19 cellular contexts compared by ENCODE assay signal in genomic region chr4:57220172-57220571, GRCh38.
DNase-seq lines count a peak whose midpoint lies in the region; ATAC-seq and TF ChIP-seq lines count a peak whose summit lies in the region.
"Had no signal": no experiment of that assay in that cellular context is flagged by ENCODE, and none has a peak within 500 bp of the region (broad histone marks: within the 10 kb centered on the region; RNA-seq: fewer than 3 reads in every experiment).

No MANE protein-coding gene starts in this region.

- no peaks in the 10 kb centered on the region for H3K79me2 ChIP-seq in OCI-LY3 (ENCODE audit: low read length)

- peak overlapping the region; percentile 29; the same call in 1 of the 2 replicates for H3K27ac ChIP-seq in OCI-LY3 (ENCODE audit: low read length)
- no peak overlapping the region for H3K27ac ChIP-seq in Peyer's patch
- H3K27ac ChIP-seq: BLaER1 treated with 17β-estradiol and CSF1 and Interleukin-3, amounts not matched to agents 10 nM and 100 nM; GM23248; KMS-11 had no signal

- no peak for TF ChIP-seq POLR2A in Peyer's patch (IDR thresholded peaks at IDR 0.05)

- H3K9me3 ChIP-seq in OCI-LY3 (ENCODE audit: insufficient read depth, low read length) (no peaks in the 10 kb centered on the region), Peyer's patch (no peaks in the 10 kb centered on the region)
- H3K9me3 ChIP-seq: BLaER1 treated with 17β-estradiol and CSF1 and Interleukin-3, amounts not matched to agents 10 nM and 100 nM had no signal

- H2AFZ ChIP-seq in OCI-LY3 (ENCODE audit: low read depth, low read length), result peak overlapping the region; percentile 1; the same call in 1 of the 2 replicates
- H2AFZ ChIP-seq: GM23248 had no signal

- peak; percentile 3 for DNase-seq in GM12864 (ENCODE audit: low read depth)
- no peak for DNase-seq in EL
- DNase-seq in Peyer's patch, result no peak
- no peak for DNase-seq in GM19240 (ENCODE audit: insufficient read length, low spot score)
- no peak for DNase-seq in foreskin melanocyte
- DNase-seq: 8988T, DND-41, GDM1, GM23248, HCEC 1CT, NCI-H1048, NCI-H2081 treated with DMSO at 0.1 percent for 48 hours, NCI-H524, SIG-M5 had no signal

- H3K4me3 ChIP-seq in GM12864 (ENCODE audit: low read depth, low read length), result no peak overlapping the region
- H3K4me3 ChIP-seq in OCI-LY3 (ENCODE audit: low read length), result 0 out of 2 replicates have a peak overlapping the region, but pooled peaks have one; percentile 23
- no peak overlapping the region for H3K4me3 ChIP-seq in Peyer's patch
- H3K4me3 ChIP-seq: BLaER1 treated with 17β-estradiol and CSF1 and Interleukin-3, amounts not matched to agents 10 nM and 100 nM; GM23248 had no signal

- no peaks in the 10 kb centered on the region for H3K36me3 ChIP-seq in OCI-LY3 (replicated peaks; ENCODE audit: low read depth, low read length)
- H3K36me3 ChIP-seq in Peyer's patch, result no peaks in the 10 kb centered on the region
- H3K36me3 ChIP-seq: BLaER1 treated with 17β-estradiol and CSF1 and Interleukin-3, amounts not matched to agents 10 nM and 100 nM had no signal

- TF ChIP-seq CTCF in GM12864 (IDR thresholded peaks at IDR 0.05; ENCODE audit: low read depth, low read length, missing control alignments) (no peak), OCI-LY3 (IDR thresholded peaks at IDR 0.05; ENCODE audit: low read depth, low read length) (no peak), Peyer's patch (IDR thresholded peaks at IDR 0.05) (no peak)

- peaks cover 21% of the 10 kb centered on the region for H3K4me1 ChIP-seq in OCI-LY3 (ENCODE audit: low read length)
- H3K4me1 ChIP-seq in Peyer's patch, result no peaks in the 10 kb centered on the region

- H3K9ac ChIP-seq in OCI-LY3 (ENCODE audit: low read length), result no peak overlapping the region
- H3K9ac ChIP-seq: BLaER1 treated with 17β-estradiol and CSF1 and Interleukin-3, amounts not matched to agents 10 nM and 100 nM; GM23248; KMS-11 had no signal

- H3K4me2 ChIP-seq in OCI-LY3 (ENCODE audit: low read length), result peak overlapping the region; percentile 38
- H3K4me2 ChIP-seq: KMS-11 had no signal

- no peaks in the 10 kb centered on the region for H3K27me3 ChIP-seq in OCI-LY3 (ENCODE audit: low read depth, low read length)
- no peaks in the 10 kb centered on the region for H3K27me3 ChIP-seq in Peyer's patch
- H3K27me3 ChIP-seq: BLaER1 treated with 17β-estradiol and CSF1 and Interleukin-3, amounts not matched to agents 10 nM and 100 nM had no signal

- ATAC-seq in HG02678 (IDR thresholded peaks at IDR 0.05; ENCODE audit: unreplicated experiment), result peak; percentile 81
- peak; percentile 79 for ATAC-seq in HG03378 (IDR thresholded peaks at IDR 0.05; ENCODE audit: unreplicated experiment)

- H4K20me1 ChIP-seq in OCI-LY3 (ENCODE audit: insufficient read depth, low read length), result no peaks in the 10 kb centered on the region
- H4K20me1 ChIP-seq: BLaER1 treated with 17β-estradiol and CSF1 and Interleukin-3, amounts not matched to agents 10 nM and 100 nM had no signal
